Comparison of ENCODE assay signal across 19 cellular contexts in the genomic region with DNA sequence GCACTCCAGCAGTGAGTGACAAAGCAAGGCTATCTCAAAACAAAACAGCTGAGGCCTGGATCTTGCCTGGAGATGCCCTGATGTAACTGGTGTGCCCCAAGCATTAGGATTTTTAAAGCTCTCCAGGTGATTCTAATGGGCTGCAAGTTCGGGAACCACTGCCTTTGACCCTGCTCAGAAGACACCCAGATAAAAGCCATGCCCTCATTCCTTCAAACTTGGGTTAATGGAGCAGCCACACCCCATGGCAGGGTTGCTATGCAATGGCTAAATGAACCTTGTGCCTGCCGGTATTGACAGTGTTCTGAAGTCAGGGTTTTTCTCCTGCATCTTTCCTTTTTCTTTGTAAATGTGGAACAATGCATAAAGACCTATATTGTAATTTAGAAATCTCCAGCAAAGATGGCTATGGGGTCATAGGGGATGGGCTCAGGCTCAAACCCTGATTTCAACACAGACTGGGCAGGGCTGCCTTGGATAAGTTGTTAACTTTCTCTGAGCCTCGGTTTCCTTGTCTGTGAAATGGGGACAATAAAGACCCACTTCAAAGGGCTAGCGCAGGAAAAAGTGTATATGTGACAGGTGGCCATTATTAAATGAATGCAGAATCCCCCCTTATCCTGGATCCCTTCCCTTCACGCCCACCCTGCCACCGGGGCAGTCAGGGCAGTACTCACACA. TPM values are rescaled to one million over a fixed set of nuclear protein-coding genes. Genes with fewer than 3 reads are reported as not detected.
DNase-seq lines count a peak whose midpoint lies in the region; ATAC-seq and TF ChIP-seq lines count a peak whose summit lies in the region.
"Had no signal": no experiment of that assay in that cellular context is flagged by ENCODE, and none has a peak within 500 bp of the region (broad histone marks: within the 10 kb centered on the region; RNA-seq: fewer than 3 reads in every experiment).

No MANE protein-coding gene starts in this region.

- no peak overlapping the region for H3K23ac ChIP-seq in mesenchymal stem cell (ENCODE audit: low read length in 2 of 2)

- no peak overlapping the region for H3K9ac ChIP-seq in mesenchymal stem cell (ENCODE audit: low read length)

- peaks cover 0 to 8% of the 10 kb centered on the region in 2 experiments for H3K36me3 ChIP-seq in mesenchymal stem cell (ENCODE audit: control insufficient read depth in 1 of 2, insufficient read depth in 2 of 2, low read depth in 1 of 2, low read length in 2 of 2)

- no peak overlapping the region for H2BK5ac ChIP-seq in mesenchymal stem cell (ENCODE audit: low read depth, low read length, poor library complexity, severe bottlenecking)

- H3K27me3 ChIP-seq in mesenchymal stem cell (ENCODE audit: control insufficient read depth in 1 of 2, insufficient read depth in 1 of 2, low read length in 2 of 2), result peaks cover 0 to 73% of the 10 kb centered on the region in 2 experiments
- H3K27me3 ChIP-seq: testis had no signal

- H3K18ac ChIP-seq in mesenchymal stem cell (ENCODE audit: low read depth in 1 of 2, low read length in 2 of 2), result no peak overlapping the region

- peaks cover 1% of the 10 kb centered on the region for H3K79me1 ChIP-seq in mesenchymal stem cell (replicated peaks; ENCODE audit: low read length, poor library complexity, severe bottlenecking)

- CTCF ChIA-PET in RWPE1 (lab: Yijun Ruan, JAX), result interaction anchor here (0.6 kb wide), 2 partner anchors 303 to 820 kb away, joined by 3 read pairs; no protein-coding TSS in a partner anchor
- CTCF ChIA-PET in activated CD4-positive, alpha-beta memory T cell treated with anti-CD3 and anti-CD28 coated beads, Interleukin-2, amount 10 ng/mL, durations not matched to agents 7 days and 5 days (lab: Charles Lee), result no interaction called here

- H3K27ac ChIP-seq in RWPE1, result peak overlapping the region; percentile 34
- H3K27ac ChIP-seq in mesenchymal stem cell (ENCODE audit: low read length, poor library complexity, severe bottlenecking), result peak overlapping the region; percentile 97
- H3K27ac ChIP-seq: psoas muscle, testis had no signal

- no peak overlapping the region for H3K14ac ChIP-seq in mesenchymal stem cell (ENCODE audit: low read length in 2 of 2)

- no peak overlapping the region for H2BK15ac ChIP-seq in mesenchymal stem cell (ENCODE audit: low read depth, poor library complexity, severe bottlenecking)

- no peaks in the 10 kb centered on the region for H3K9me3 ChIP-seq in mesenchymal stem cell (ENCODE audit: control insufficient read depth, low read length)
- H3K9me3 ChIP-seq: psoas muscle, testis had no signal

- peaks cover 7% of the 10 kb centered on the region for H3K4me1 Mint-ChIP-seq in stimulated activated effector memory CD8-positive, alpha-beta T cell treated with anti-CD3 and anti-CD28 coated beads, Interleukin-12 subunit alpha, Interleukin-12 subunit beta, amount 100 ng/mL, for 72 hours
- peaks cover 7% of the 10 kb centered on the region for H3K4me1 Mint-ChIP-seq in activated CD4-positive, alpha-beta memory T cell treated with anti-CD3 and anti-CD28 coated beads, Interleukin-2, amount 10 ng/mL, durations not matched to agents 7 days and 5 days

- ATAC-seq in sciatic nerve, result peak; percentile 1
- ATAC-seq in stimulated activated effector memory CD8-positive, alpha-beta T cell treated with anti-CD3 and anti-CD28 coated beads, Interleukin-12 subunit alpha, Interleukin-12 subunit beta, amount 100 ng/mL, for 72 hours, result no peak
- ATAC-seq: natural killer cell, psoas muscle had no signal

- TF ChIP-seq CTCF in RWPE1 (conservative IDR thresholded peaks at IDR 0.05; ENCODE audit: low read depth), result no peak

- H3K27me3 Mint-ChIP-seq in activated CD4-positive, alpha-beta memory T cell treated with anti-CD3 and anti-CD28 coated beads, Interleukin-2, amount 10 ng/mL, durations not matched to agents 7 days and 5 days, result no peaks in the 10 kb centered on the region
- H3K27me3 Mint-ChIP-seq: activated naive CD8-positive, alpha-beta T cell; activated T-cell treated with anti-CD3 and anti-CD28 coated beads, Interleukin-2, amount 50 U/mL, for 24 hours had no signal

- no peak overlapping the region for H2BK120ac ChIP-seq in mesenchymal stem cell (ENCODE audit: low read depth, low read length)

- DNase-seq in activated CD8-positive, alpha-beta memory T cell treated with anti-CD3 and anti-CD28 coated beads for 24 hours, result peak; percentile 38
- DNase-seq in activated CD8-positive, alpha-beta memory T cell treated with anti-CD3 and anti-CD28 coated beads, Interleukin-2, amount 50 U/mL, for 4 hours, result no peak
- DNase-seq in RWPE1 (ENCODE audit: low spot score) (no peak), mesenchymal stem cell (no peak), sciatic nerve (ENCODE audit: low spot score) (no peak), NCI-H1417 treated with DMSO at 0.1 percent for 48 hours (lab: John Stamatoyannopoulos, UW) (no peak)
- DNase-seq in stimulated activated effector memory CD8-positive, alpha-beta T cell treated with anti-CD3 and anti-CD28 coated beads, Interleukin-12 subunit alpha, Interleukin-12 subunit beta, amount 100 ng/mL, for 72 hours (ENCODE audit: low spot score in 2 of 2), result no peak
- DNase-seq in activated CD4-positive, alpha-beta memory T cell treated with anti-CD3 and anti-CD28 coated beads, Interleukin-2, amount 10 ng/mL, durations not matched to agents 7 days and 5 days, result no peak
- DNase-seq: CD4-positive, alpha-beta memory T cell; natural killer cell; NCI-H446; psoas muscle; Right ventricle myocardium superior; testis had no signal

- no peak overlapping the region for H4K8ac ChIP-seq in mesenchymal stem cell (ENCODE audit: low read length)

- 83% methylated on average over 5 of the region's 6 CpGs for WGBS in mesenchymal stem cell

- no peak overlapping the region for H3K4me3 Mint-ChIP-seq in stimulated activated effector memory CD8-positive, alpha-beta T cell treated with anti-CD3 and anti-CD28 coated beads, Interleukin-12 subunit alpha, Interleukin-12 subunit beta, amount 100 ng/mL, for 72 hours
- no peak overlapping the region for H3K4me3 Mint-ChIP-seq in activated CD4-positive, alpha-beta memory T cell treated with anti-CD3 and anti-CD28 coated beads, Interleukin-2, amount 10 ng/mL, durations not matched to agents 7 days and 5 days
- H3K4me3 Mint-ChIP-seq: activated naive CD8-positive, alpha-beta T cell; activated T-cell treated with anti-CD3 and anti-CD28 coated beads, Interleukin-2, amount 50 U/mL, for 24 hours; CD4-positive, alpha-beta memory T cell; natural killer cell had no signal

- H3K4ac ChIP-seq in mesenchymal stem cell (ENCODE audit: low read depth in 1 of 2, low read length in 2 of 2), result no peak overlapping the region

- H3K27ac Mint-ChIP-seq in stimulated activated effector memory CD8-positive, alpha-beta T cell treated with anti-CD3 and anti-CD28 coated beads, Interleukin-12 subunit alpha, Interleukin-12 subunit beta, amount 100 ng/mL, for 72 hours, result no peak overlapping the region
- no peak overlapping the region for H3K27ac Mint-ChIP-seq in activated CD4-positive, alpha-beta memory T cell treated with anti-CD3 and anti-CD28 coated beads, Interleukin-2, amount 10 ng/mL, durations not matched to agents 7 days and 5 days
- H3K27ac Mint-ChIP-seq: activated naive CD8-positive, alpha-beta T cell; activated T-cell treated with anti-CD3 and anti-CD28 coated beads, Interleukin-2, amount 50 U/mL, for 24 hours; CD4-positive, alpha-beta memory T cell; natural killer cell had no signal

- peaks cover 56% of the 10 kb centered on the region for H3K4me1 ChIP-seq in mesenchymal stem cell (ENCODE audit: control insufficient read depth, insufficient read depth, low read depth, low read length)
- H3K4me1 ChIP-seq: psoas muscle had no signal

- H3K36me3 Mint-ChIP-seq in stimulated activated effector memory CD8-positive, alpha-beta T cell treated with anti-CD3 and anti-CD28 coated beads, Interleukin-12 subunit alpha, Interleukin-12 subunit beta, amount 100 ng/mL, for 72 hours, result no peaks in the 10 kb centered on the region
- H3K36me3 Mint-ChIP-seq in activated CD4-positive, alpha-beta memory T cell treated with anti-CD3 and anti-CD28 coated beads, Interleukin-2, amount 10 ng/mL, durations not matched to agents 7 days and 5 days (ENCODE audit: low read depth), result no peaks in the 10 kb centered on the region
- H3K36me3 Mint-ChIP-seq: activated naive CD8-positive, alpha-beta T cell; CD4-positive, alpha-beta memory T cell; natural killer cell had no signal

- H2AK5ac ChIP-seq in mesenchymal stem cell (ENCODE audit: low read length, severe bottlenecking), result peak overlapping the region; percentile 91

- no peak overlapping the region for H2AFZ ChIP-seq in mesenchymal stem cell (ENCODE audit: low read depth, low read length)

- POLR2A ChIA-PET in RWPE1 (lab: Yijun Ruan, JAX; ENCODE audit: low non-redundant PET), result no interaction called here
- POLR2A ChIA-PET in activated CD4-positive, alpha-beta memory T cell treated with anti-CD3 and anti-CD28 coated beads, Interleukin-2, amount 10 ng/mL, durations not matched to agents 7 days and 5 days (lab: Charles Lee), result interaction anchor here (1.3 kb wide), 1 partner anchor 122 kb away, joined by 3 read pairs; no protein-coding TSS in a partner anchor

- H3K4me3 ChIP-seq in mesenchymal stem cell (ENCODE audit: insufficient read depth in 1 of 2, low read depth in 1 of 2, low read length in 2 of 2), result no peak overlapping the region
- H3K4me3 ChIP-seq: psoas muscle, testis had no signal

- H3K4me2 ChIP-seq in mesenchymal stem cell (ENCODE audit: low read length, poor library complexity, severe bottlenecking), result no peak overlapping the region

- no peak overlapping the region for H2BK12ac ChIP-seq in mesenchymal stem cell (ENCODE audit: low read length in 2 of 2)

- no peaks in the 10 kb centered on the region for H3K9me3 Mint-ChIP-seq in stimulated activated effector memory CD8-positive, alpha-beta T cell treated with anti-CD3 and anti-CD28 coated beads, Interleukin-12 subunit alpha, Interleukin-12 subunit beta, amount 100 ng/mL, for 72 hours
- no peaks in the 10 kb centered on the region for H3K9me3 Mint-ChIP-seq in activated CD4-positive, alpha-beta memory T cell treated with anti-CD3 and anti-CD28 coated beads, Interleukin-2, amount 10 ng/mL, durations not matched to agents 7 days and 5 days
- H3K9me3 Mint-ChIP-seq: activated T-cell treated with anti-CD3 and anti-CD28 coated beads, Interleukin-2, amount 50 U/mL, for 24 hours; CD4-positive, alpha-beta memory T cell; natural killer cell had no signal

- no peak overlapping the region for H4K91ac ChIP-seq in mesenchymal stem cell (ENCODE audit: low read length)

- intact Hi-C loops in sciatic nerve (cut with DNase I), result no loop called here

RNA-seq across cellular contexts. Expression of gene TFF3, which starts 0.5 kb away (rescaled TPM):
- not detected for polyA plus RNA-seq in mesenchymal stem cell (2013, experiment 1 of 2)
- not detected for polyA plus RNA-seq in mesenchymal stem cell (2013, experiment 2 of 2)
- total RNA-seq in sciatic nerve, result 6.1 TPM
- not detected for total RNA-seq in activated CD4-positive, alpha-beta memory T cell treated with anti-CD3 and anti-CD28 coated beads, Interleukin-2, amount 10 ng/mL, durations not matched to agents 7 days and 5 days
- total RNA-seq: CD4-positive, alpha-beta memory T cell; natural killer cell; T-helper 1 cell treated with Interleukin-12 subunit alpha and Interleukin-12 subunit beta and Interleukin-4 antibody, amounts not matched to agents 30 ng/mL and 1 ng/mL, for 36 hours had no signal
- polyA plus RNA-seq: CD4-positive, alpha-beta memory T cell had no signal

RNA-seq across cellular contexts. Expression of gene TFF2, which starts 36.0 kb away (rescaled TPM):
- polyA plus RNA-seq in mesenchymal stem cell (2013, experiment 1 of 2), result not detected
- polyA plus RNA-seq in mesenchymal stem cell (2013, experiment 2 of 2), result not detected
- not detected for total RNA-seq in sciatic nerve
- not detected for total RNA-seq in activated CD4-positive, alpha-beta memory T cell treated with anti-CD3 and anti-CD28 coated beads, Interleukin-2, amount 10 ng/mL, durations not matched to agents 7 days and 5 days
- total RNA-seq: CD4-positive, alpha-beta memory T cell; endothelial cell of umbilical vein; lung microvascular endothelial cell; natural killer cell; psoas muscle; Right ventricle myocardium superior; T-helper 1 cell treated with Interleukin-12 subunit alpha and Interleukin-12 subunit beta and Interleukin-4 antibody, amounts not matched to agents 30 ng/mL and 1 ng/mL, for 36 hours; testis had no signal
- polyA plus RNA-seq: CD4-positive, alpha-beta memory T cell; endothelial cell of umbilical vein; psoas muscle had no signal

RNA-seq across cellular contexts. Expression of gene TFF1, which starts 51.6 kb away (rescaled TPM):
- polyA plus RNA-seq in mesenchymal stem cell (2013, experiment 1 of 2), result not detected
- polyA plus RNA-seq in mesenchymal stem cell (2013, experiment 2 of 2), result not detected
- total RNA-seq in sciatic nerve, result not detected
- not detected for total RNA-seq in activated CD4-positive, alpha-beta memory T cell treated with anti-CD3 and anti-CD28 coated beads, Interleukin-2, amount 10 ng/mL, durations not matched to agents 7 days and 5 days
- total RNA-seq: CD4-positive, alpha-beta memory T cell; endothelial cell of umbilical vein; lung microvascular endothelial cell; natural killer cell; psoas muscle; Right ventricle myocardium superior; T-helper 1 cell treated with Interleukin-12 subunit alpha and Interleukin-12 subunit beta and Interleukin-4 antibody, amounts not matched to agents 30 ng/mL and 1 ng/mL, for 36 hours; testis had no signal
- polyA plus RNA-seq: CD4-positive, alpha-beta memory T cell; endothelial cell of umbilical vein had no signal
